8 cellular contexts compared by ENCODE assay signal in the genomic region with DNA sequence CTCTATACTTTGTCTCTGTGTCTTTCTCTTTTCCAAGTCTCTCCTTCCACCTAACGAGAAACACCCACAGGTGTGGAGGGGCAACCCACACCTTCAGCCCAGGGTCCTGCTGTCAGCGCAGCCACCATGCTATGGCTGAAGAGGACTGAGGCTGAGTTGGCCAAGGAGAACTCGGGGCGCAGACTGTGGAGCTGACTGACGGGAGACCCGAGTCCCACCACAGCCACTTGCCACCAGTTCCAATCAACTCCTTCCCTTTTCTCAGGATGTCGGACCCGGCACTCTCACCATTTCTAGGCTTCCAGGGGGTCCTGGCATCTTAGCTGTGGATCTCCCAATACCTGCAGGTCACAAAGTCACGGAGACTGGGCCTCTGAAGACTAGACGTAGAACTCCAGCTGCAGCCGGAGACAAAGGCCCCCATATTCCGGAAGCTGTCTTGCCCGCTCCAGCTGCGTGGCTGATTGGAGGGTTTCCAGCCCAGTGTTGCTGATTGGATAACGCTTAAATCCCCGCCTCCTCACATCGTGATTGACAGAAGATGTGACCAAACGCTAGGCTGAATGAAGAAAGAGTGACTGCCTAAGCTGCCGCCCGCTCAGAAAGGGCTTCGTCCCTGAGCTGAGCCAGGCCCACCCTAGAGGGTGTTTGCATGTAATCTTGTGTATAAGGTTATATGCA.
DNase-seq lines count a peak whose midpoint lies in the region; ATAC-seq and TF ChIP-seq lines count a peak whose summit lies in the region.

No MANE protein-coding gene starts in this region.

- DNase-seq in RPMI8226: peak; percentile 84
- DNase-seq in activated naive CD4-positive, alpha-beta T cell treated with anti-CD3 and anti-CD28 coated beads, Interleukin-2, amount 50 U/mL, for 72 hours (ENCODE audit: low spot score in 2 of 2): peak; percentile 58 to 88
- DNase-seq in left cardiac atrium: peak; percentile 92
- DNase-seq in islet precursor cell: no peak
- no peak for DNase-seq in smooth muscle cell (lab: John Stamatoyannopoulos, UW; ENCODE audit: unreplicated experiment)
- DNase-seq in NCI-H82 (lab: John Stamatoyannopoulos, UW): no peak

- no peaks in the 10 kb centered on the region for H3K79me2 ChIP-seq in smooth muscle cell (ENCODE audit: low read depth)

- H3K36me3 ChIP-seq in skeletal muscle satellite cell (ENCODE audit: insufficient read depth, low read length) (no peaks in the 10 kb centered on the region), smooth muscle cell (ENCODE audit: low read depth) (no peaks in the 10 kb centered on the region)

- TF ChIP-seq CTCF in smooth muscle cell (IDR thresholded peaks at IDR 0.05; ENCODE audit: borderline replicate concordance, insufficient read depth, poor library complexity, severe bottlenecking): no peak

- H3K4me3 ChIP-seq in skeletal muscle satellite cell (ENCODE audit: low read length): peak overlapping the region; percentile 76
- no peak overlapping the region for H3K4me3 ChIP-seq in smooth muscle cell

- peaks cover 13 to 60% of the 10 kb centered on the region in 2 donors for H3K36me3 Mint-ChIP-seq in activated naive CD4-positive, alpha-beta T cell treated with anti-CD3 and anti-CD28 coated beads, Interleukin-2, amount 50 U/mL, for 72 hours

- H4K20me1 ChIP-seq in smooth muscle cell (ENCODE audit: low read depth): no peaks in the 10 kb centered on the region

- no peaks in the 10 kb centered on the region for H3F3A ChIP-seq in smooth muscle cell (ENCODE audit: low read depth)

- H3K27ac ChIP-seq in smooth muscle cell (ENCODE audit: low read depth): no peak overlapping the region

- H2AFZ ChIP-seq in smooth muscle cell (ENCODE audit: low read depth): no peak overlapping the region

- H3K4me1 ChIP-seq in skeletal muscle satellite cell (ENCODE audit: control insufficient read depth, insufficient read depth, low read length) (no peaks in the 10 kb centered on the region), smooth muscle cell (ENCODE audit: low read depth) (no peaks in the 10 kb centered on the region)

- H3K27ac Mint-ChIP-seq in activated naive CD4-positive, alpha-beta T cell treated with anti-CD3 and anti-CD28 coated beads, Interleukin-2, amount 50 U/mL, for 72 hours: peak overlapping the region; percentile 91 to 95

- peaks cover 4 to 45% of the 10 kb centered on the region in 2 donors for H3K9me3 Mint-ChIP-seq in activated naive CD4-positive, alpha-beta T cell treated with anti-CD3 and anti-CD28 coated beads, Interleukin-2, amount 50 U/mL, for 72 hours

- H3K4me2 ChIP-seq in skeletal muscle satellite cell (ENCODE audit: low read length) (peak overlapping the region; percentile 74), smooth muscle cell (no peak overlapping the region)

- H3K27me3 ChIP-seq in skeletal muscle satellite cell (ENCODE audit: control insufficient read depth, insufficient read depth, low read length) (no peaks in the 10 kb centered on the region), smooth muscle cell (ENCODE audit: low read depth) (no peaks in the 10 kb centered on the region)

- 89% methylated on average over 21 of the region's 21 CpGs for WGBS in smooth muscle cell (ENCODE audit: low lambda C conversion rate)

- intact Hi-C loops in left cardiac atrium (cut with DNase I): no loop called here

- H3K9me3 ChIP-seq in skeletal muscle satellite cell (replicated peaks; ENCODE audit: low read length): no peaks in the 10 kb centered on the region
- peaks cover 13% of the 10 kb centered on the region for H3K9me3 ChIP-seq in smooth muscle cell (replicated peaks; ENCODE audit: low read depth)

- H3K9ac ChIP-seq in skeletal muscle satellite cell (ENCODE audit: low read depth, low read length): peak overlapping the region; percentile 81
- H3K9ac ChIP-seq in smooth muscle cell (ENCODE audit: low read depth): no peak overlapping the region

- ATAC-seq in GM19455 (IDR thresholded peaks at IDR 0.05; ENCODE audit: unreplicated experiment) (peak; percentile 92), left cardiac atrium (peak; percentile 98 to 99)
- ATAC-seq in activated naive CD4-positive, alpha-beta T cell treated with anti-CD3 and anti-CD28 coated beads, Interleukin-2, amount 50 U/mL, for 72 hours: peak; percentile 97 to 99

Comparison
In these comparisons a context has a peak if more than half of its experiments do, and no peak if none do; other contexts are left out.
1. DNase-seq: peak in RPMI8226 (single experiment), activated naive CD4-positive, alpha-beta T cell treated with anti-CD3 and anti-CD28 coated beads, Interleukin-2, amount 50 U/mL, for 72 hours (2 of 2) and left cardiac atrium (single experiment); none in islet precursor cell (single experiment), smooth muscle cell (single experiment) and NCI-H82 (single experiment).
2. Peak in every context shown above with its lines, with median percentiles within 50 percentile points of each other: ATAC-seq.